In the genomic region with DNA sequence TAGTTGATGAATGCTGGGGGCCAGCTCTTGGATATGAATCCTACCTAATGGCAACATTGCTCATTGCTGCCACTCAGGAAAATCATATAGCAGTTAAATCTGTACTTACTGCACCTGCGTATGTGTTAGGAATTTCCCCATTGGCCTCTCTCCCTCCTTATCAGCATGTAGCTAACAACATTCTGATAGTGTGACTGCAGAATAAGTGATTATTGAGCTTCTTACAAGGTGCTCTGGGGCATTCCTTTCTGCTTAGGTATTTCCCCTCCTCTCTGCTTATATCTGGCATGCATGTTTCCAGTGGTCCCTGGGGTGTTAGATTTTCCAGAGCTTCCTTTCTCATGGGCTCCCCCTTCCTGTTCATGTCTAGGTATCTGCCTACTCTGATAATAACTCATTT, we compare ENCODE assay signal across 26 cellular contexts.
DNase-seq lines count a peak whose midpoint lies in the region; ATAC-seq and TF ChIP-seq lines count a peak whose summit lies in the region.
"Had no signal": no experiment of that assay in that cellular context is flagged by ENCODE, and none has a peak within 500 bp of the region (broad histone marks: within the 10 kb centered on the region; RNA-seq: fewer than 3 reads in every experiment).

No MANE protein-coding gene starts in this region.

- H3K4me1 Mint-ChIP-seq in WTC11, result peaks cover 4% of the 10 kb centered on the region
- H3K4me1 Mint-ChIP-seq in progenitor cell of endocrine pancreas (ENCODE audit: low read depth), result peaks cover 26% of the 10 kb centered on the region
- H3K4me1 Mint-ChIP-seq: CD14-positive monocyte had no signal

- intact Hi-C loops in testis (cut with DNase I; ENCODE audit: low total_unique reads) (no loop called here), PC-3 (cut with micrococcal nuclease) (no loop called here)

- CTCF ChIA-PET in WTC11 (lab: Charles Lee), result no interaction called here
- CTCF ChIA-PET in PC-3 (lab: Charles Lee), result no interaction called here

- no peaks in the 10 kb centered on the region for H3K9me3 ChIP-seq in testis
- no peaks in the 10 kb centered on the region for H3K9me3 ChIP-seq in PC-3 (ENCODE audit: low read length)
- H3K9me3 ChIP-seq: BE2C, HAP-1 had no signal

- BruUV-seq in PC-3 (replicated peaks; lab: Mats Ljungman, UMichigan), result no TSS peak

- H3K27ac Mint-ChIP-seq in WTC11 (no peak overlapping the region), progenitor cell of endocrine pancreas (peak overlapping the region; percentile 31)
- H3K27ac Mint-ChIP-seq: CD14-positive monocyte, HFFc6 had no signal

- H3K27ac ChIP-seq in testis (no peak overlapping the region), PC-3 (ENCODE audit: low read length) (no peak overlapping the region)
- H3K27ac ChIP-seq: RWPE1 had no signal

- WGBS in testis, 2 donors, result 56 to 70% methylated on average over 1 of the region's 1 CpG

- H3K4me1 ChIP-seq in testis (no peaks in the 10 kb centered on the region), PC-3 (ENCODE audit: insufficient read depth, low read length) (no peaks in the 10 kb centered on the region)
- H3K4me1 ChIP-seq: BE2C, HAP-1 had no signal

- H3F3A ChIP-seq in PC-3 (ENCODE audit: low read length, unreplicated experiment), result no peaks in the 10 kb centered on the region

- H3K27me3 ChIP-seq in testis, result no peaks in the 10 kb centered on the region
- no peaks in the 10 kb centered on the region for H3K27me3 ChIP-seq in PC-3 (ENCODE audit: low read length)
- H3K27me3 ChIP-seq: BE2C had no signal

- no peak overlapping the region for H3K4me2 ChIP-seq in PC-3 (ENCODE audit: low read length)

- no peak overlapping the region for H2AFZ ChIP-seq in PC-3 (ENCODE audit: low read length)

- H3K36me3 Mint-ChIP-seq in WTC11 (no peaks in the 10 kb centered on the region), progenitor cell of endocrine pancreas (ENCODE audit: insufficient read depth) (peaks cover 1% of the 10 kb centered on the region)
- H3K36me3 Mint-ChIP-seq: CD14-positive monocyte had no signal

- no peaks in the 10 kb centered on the region for H3K9me2 ChIP-seq in PC-3 (replicated peaks; ENCODE audit: low read length)

- no peak overlapping the region for H3K9ac ChIP-seq in PC-3 (ENCODE audit: low read length)

- H3K9me3 Mint-ChIP-seq in WTC11 (no peaks in the 10 kb centered on the region), progenitor cell of endocrine pancreas (ENCODE audit: low read depth) (peaks cover 16% of the 10 kb centered on the region)
- H3K9me3 Mint-ChIP-seq: HFFc6 had no signal

- H3K79me2 ChIP-seq in PC-3 (ENCODE audit: low read length), result no peaks in the 10 kb centered on the region

- no peaks in the 10 kb centered on the region for H3K36me3 ChIP-seq in testis (ENCODE audit: low read depth, missing control alignments)
- no peaks in the 10 kb centered on the region for H3K36me3 ChIP-seq in PC-3 (ENCODE audit: low read depth, low read length)
- H3K36me3 ChIP-seq: BE2C, HAP-1 had no signal

- TF ChIP-seq CTCF in WTC11 (IDR thresholded peaks at IDR 0.05), result no peak
- TF ChIP-seq CTCF in fibroblast of the aortic adventitia (IDR thresholded peaks at IDR 0.05; ENCODE audit: insufficient read depth, low read length), result no peak
- TF ChIP-seq CTCF in progenitor cell of endocrine pancreas (IDR thresholded peaks at IDR 0.05; ENCODE audit: unreplicated experiment), result no peak
- no peak for TF ChIP-seq CTCF in testis (IDR thresholded peaks at IDR 0.05)
- no peak for TF ChIP-seq CTCF in PC-3 (conservative IDR thresholded peaks at IDR 0.05; ENCODE audit: low read depth, low read length)

- no peak overlapping the region for H3K4me3 Mint-ChIP-seq in WTC11
- no peak overlapping the region for H3K4me3 Mint-ChIP-seq in progenitor cell of endocrine pancreas (ENCODE audit: low read depth)
- H3K4me3 Mint-ChIP-seq: CD14-positive monocyte, HFFc6 had no signal

- peak; percentile 44 for ATAC-seq in WTC11
- no peak for ATAC-seq in PC-3
- ATAC-seq: Panc1 had no signal

- POLR2A ChIA-PET in WTC11 (lab: Charles Lee), result no interaction called here
- POLR2A ChIA-PET in PC-3 (lab: Charles Lee; ENCODE audit: unreplicated experiment), result no interaction called here

- H3K4me3 ChIP-seq in fibroblast of the aortic adventitia (ENCODE audit: low read depth, low read length) (no peak overlapping the region), testis (no peak overlapping the region), PC-3 (ENCODE audit: low read length) (no peak overlapping the region)
- H3K4me3 ChIP-seq: HAP-1 had no signal

- no peaks in the 10 kb centered on the region for H4K20me1 ChIP-seq in PC-3 (ENCODE audit: low read length)

- DNase-seq in WTC11 (ENCODE audit: low spot score) (no peak), fibroblast of the aortic adventitia (ENCODE audit: low read depth) (peak; percentile 22), iPS-NIHi7 (ENCODE audit: extremely low spot score) (peak; percentile 9), progenitor cell of endocrine pancreas (ENCODE audit: low spot score, unreplicated experiment) (no peak), GDM1 (lab: John Stamatoyannopoulos, UW) (no peak), testis (no peak), NCI-H2029 treated with DMSO at 0.1 percent for 48 hours (lab: John Stamatoyannopoulos, UW) (no peak), PC-3 (no peak)
- DNase-seq: ACHN, BE2C, DMS153, DND-41, HFFc6, KBM-7, MV-4-11, NCI-H1105, NCI-H146, NCI-H1930, NCI-H2227 treated with DMSO at 0.1 percent for 48 hours, NCI-H510A, NCI-H69, SHP77 had no signal

- H3K27me3 Mint-ChIP-seq in WTC11 (ENCODE audit: low read depth), result no peaks in the 10 kb centered on the region
- H3K27me3 Mint-ChIP-seq in progenitor cell of endocrine pancreas, result no peaks in the 10 kb centered on the region

- no peak for TF ChIP-seq POLR2A in testis (IDR thresholded peaks at IDR 0.05)

TF ChIP-seq in WTC11, 78 proteins besides CTCF, POLR2A, EP300 and RAD21:
- TF ChIP-seq ZNF396 (CRISPR knock-in tag; IDR thresholded peaks at IDR 0.05; ENCODE audit: borderline replicate concordance) (no peak), TP53 (CRISPR knock-in tag; IDR thresholded peaks at IDR 0.05) (no peak), RELA (CRISPR knock-in tag; IDR thresholded peaks at IDR 0.05; ENCODE audit: borderline replicate concordance) (no peak), JAZF1 (CRISPR knock-in tag; IDR thresholded peaks at IDR 0.05) (no peak), NFATC4 (CRISPR knock-in tag; IDR thresholded peaks at IDR 0.05) (no peak), TEAD1 (CRISPR knock-in tag; IDR thresholded peaks at IDR 0.05) (no peak), MYBL2 (CRISPR knock-in tag; IDR thresholded peaks at IDR 0.05) (no peak), PRRX2 (CRISPR knock-in tag; IDR thresholded peaks at IDR 0.05) (no peak), SMAD3 (CRISPR knock-in tag; IDR thresholded peaks at IDR 0.05; ENCODE audit: borderline replicate concordance) (no peak)
- TF ChIP-seq, protein P1, sequence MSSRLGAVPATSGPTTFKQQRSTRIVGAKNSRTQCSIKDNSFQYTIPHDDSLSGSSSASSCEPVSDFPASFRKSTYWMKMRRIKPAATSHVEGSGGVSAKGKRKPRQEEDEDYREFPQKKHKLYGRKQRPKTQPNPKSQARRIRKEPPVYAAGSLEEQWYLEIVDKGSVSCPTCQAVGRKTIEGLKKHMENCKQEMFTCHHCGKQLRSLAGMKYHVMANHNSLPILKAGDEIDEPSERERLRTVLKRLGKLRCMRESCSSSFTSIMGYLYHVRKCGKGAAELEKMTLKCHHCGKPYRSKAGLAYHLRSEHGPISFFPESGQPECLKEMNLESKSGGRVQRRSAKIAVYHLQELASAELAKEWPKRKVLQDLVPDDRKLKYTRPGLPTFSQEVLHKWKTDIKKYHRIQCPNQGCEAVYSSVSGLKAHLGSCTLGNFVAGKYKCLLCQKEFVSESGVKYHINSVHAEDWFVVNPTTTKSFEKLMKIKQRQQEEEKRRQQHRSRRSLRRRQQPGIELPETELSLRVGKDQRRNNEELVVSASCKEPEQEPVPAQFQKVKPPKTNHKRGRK (CRISPR knock-in tag; IDR thresholded peaks at IDR 0.05; ENCODE audit: borderline replicate concordance), result no peak
- TF ChIP-seq, protein P2, sequence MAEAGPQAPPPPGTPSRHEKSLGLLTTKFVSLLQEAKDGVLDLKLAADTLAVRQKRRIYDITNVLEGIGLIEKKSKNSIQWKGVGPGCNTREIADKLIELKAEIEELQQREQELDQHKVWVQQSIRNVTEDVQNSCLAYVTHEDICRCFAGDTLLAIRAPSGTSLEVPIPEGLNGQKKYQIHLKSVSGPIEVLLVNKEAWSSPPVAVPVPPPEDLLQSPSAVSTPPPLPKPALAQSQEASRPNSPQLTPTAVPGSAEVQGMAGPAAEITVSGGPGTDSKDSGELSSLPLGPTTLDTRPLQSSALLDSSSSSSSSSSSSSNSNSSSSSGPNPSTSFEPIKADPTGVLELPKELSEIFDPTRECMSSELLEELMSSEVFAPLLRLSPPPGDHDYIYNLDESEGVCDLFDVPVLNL (CRISPR knock-in tag; IDR thresholded peaks at IDR 0.05; ENCODE audit: borderline replicate concordance, low read depth), result no peak
- TF ChIP-seq, protein P3, sequence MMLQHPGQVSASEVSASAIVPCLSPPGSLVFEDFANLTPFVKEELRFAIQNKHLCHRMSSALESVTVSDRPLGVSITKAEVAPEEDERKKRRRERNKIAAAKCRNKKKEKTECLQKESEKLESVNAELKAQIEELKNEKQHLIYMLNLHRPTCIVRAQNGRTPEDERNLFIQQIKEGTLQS (CRISPR knock-in tag; conservative IDR thresholded peaks at IDR 0.05), result no peak
- TF ChIP-seq, protein P4, sequence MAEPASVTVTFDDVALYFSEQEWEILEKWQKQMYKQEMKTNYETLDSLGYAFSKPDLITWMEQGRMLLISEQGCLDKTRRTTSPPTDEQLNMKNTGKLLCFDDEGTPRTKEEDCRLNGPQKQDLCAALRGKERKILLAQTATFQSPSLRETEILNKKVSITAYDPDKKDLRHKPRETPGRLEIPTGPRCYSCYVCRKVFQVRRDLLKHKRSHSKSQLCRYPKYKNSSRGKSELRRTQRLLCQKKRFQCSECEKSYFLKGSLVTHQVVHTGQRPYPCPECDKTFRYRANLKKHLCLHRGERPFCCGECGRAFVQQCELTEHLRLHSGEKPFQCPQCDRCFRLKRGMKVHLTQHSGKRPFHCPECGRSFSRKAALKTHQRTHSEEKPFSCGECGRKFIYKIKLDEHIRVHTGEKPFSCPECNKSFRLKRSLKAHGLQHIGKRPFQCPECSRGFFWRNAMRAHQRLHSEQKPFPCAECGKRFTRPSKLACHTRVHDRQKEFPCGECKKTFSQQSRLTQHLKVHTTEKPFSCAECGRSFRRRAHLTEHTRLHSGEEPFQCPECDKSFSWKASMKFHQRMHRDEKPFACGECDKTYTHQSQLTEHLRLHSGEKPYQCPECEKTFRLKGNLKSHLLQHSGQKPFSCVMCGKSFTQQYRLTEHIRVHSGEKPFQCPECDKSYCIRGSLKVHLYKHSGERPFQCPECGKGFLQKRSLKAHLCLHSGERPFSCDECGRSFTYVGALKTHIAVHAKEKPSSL (CRISPR knock-in tag; conservative IDR thresholded peaks at IDR 0.05), result no peak

Comparison
In these comparisons a context has a peak if more than half of its experiments do, and no peak if none do; other contexts are left out.
1. DNase-seq: peak in fibroblast of the aortic adventitia (single experiment) and iPS-NIHi7 (single experiment); none in WTC11 (single experiment), progenitor cell of endocrine pancreas (single experiment), GDM1 (single experiment), testis (single experiment), NCI-H2029 treated with DMSO at 0.1 percent for 48 hours (single experiment) and PC-3 (single experiment).